Comparison of ENCODE assay signal across 2 cellular contexts in the genomic region with DNA sequence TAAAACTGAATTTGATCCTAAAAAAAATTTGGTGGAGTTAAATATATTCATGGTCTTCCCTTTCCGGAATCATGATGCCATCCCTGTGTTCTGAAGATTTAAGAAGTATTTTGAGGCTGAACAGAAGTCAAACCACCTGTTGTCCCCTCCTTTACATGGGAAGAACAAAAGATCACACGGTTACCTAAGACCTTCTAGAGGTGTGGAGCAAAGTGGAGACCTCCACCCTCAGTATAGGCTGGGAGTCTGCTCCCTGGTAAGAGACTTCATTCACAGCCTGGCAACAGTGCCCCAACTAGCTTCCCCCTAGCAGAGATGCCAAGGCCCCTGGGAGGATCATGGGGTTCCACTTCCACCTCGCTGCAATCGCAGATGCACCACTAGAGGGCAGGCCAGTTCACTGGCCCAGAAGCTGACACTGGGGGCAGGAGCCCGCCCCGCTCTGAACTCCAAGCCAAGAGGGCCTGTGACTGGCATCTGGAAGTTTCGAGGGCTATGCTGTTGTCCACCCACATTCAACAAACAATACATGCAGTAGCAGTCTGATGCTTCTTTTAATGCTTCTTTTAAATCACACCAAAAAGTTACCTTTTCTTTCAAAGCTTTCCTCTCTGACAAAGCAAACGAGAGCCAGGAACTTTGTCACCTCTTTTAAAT.
A peak's percentile ranks its signal among the peaks of the same experiment; 100 is the strongest.
TF ChIP-seq lines count a peak whose summit lies in the region.

No MANE protein-coding gene starts in this region.

TF ChIP-seq in GM23338, 12 proteins besides CTCF, POLR2A, EP300 and RAD21 (continues in another document):
- TF ChIP-seq, protein P1, sequence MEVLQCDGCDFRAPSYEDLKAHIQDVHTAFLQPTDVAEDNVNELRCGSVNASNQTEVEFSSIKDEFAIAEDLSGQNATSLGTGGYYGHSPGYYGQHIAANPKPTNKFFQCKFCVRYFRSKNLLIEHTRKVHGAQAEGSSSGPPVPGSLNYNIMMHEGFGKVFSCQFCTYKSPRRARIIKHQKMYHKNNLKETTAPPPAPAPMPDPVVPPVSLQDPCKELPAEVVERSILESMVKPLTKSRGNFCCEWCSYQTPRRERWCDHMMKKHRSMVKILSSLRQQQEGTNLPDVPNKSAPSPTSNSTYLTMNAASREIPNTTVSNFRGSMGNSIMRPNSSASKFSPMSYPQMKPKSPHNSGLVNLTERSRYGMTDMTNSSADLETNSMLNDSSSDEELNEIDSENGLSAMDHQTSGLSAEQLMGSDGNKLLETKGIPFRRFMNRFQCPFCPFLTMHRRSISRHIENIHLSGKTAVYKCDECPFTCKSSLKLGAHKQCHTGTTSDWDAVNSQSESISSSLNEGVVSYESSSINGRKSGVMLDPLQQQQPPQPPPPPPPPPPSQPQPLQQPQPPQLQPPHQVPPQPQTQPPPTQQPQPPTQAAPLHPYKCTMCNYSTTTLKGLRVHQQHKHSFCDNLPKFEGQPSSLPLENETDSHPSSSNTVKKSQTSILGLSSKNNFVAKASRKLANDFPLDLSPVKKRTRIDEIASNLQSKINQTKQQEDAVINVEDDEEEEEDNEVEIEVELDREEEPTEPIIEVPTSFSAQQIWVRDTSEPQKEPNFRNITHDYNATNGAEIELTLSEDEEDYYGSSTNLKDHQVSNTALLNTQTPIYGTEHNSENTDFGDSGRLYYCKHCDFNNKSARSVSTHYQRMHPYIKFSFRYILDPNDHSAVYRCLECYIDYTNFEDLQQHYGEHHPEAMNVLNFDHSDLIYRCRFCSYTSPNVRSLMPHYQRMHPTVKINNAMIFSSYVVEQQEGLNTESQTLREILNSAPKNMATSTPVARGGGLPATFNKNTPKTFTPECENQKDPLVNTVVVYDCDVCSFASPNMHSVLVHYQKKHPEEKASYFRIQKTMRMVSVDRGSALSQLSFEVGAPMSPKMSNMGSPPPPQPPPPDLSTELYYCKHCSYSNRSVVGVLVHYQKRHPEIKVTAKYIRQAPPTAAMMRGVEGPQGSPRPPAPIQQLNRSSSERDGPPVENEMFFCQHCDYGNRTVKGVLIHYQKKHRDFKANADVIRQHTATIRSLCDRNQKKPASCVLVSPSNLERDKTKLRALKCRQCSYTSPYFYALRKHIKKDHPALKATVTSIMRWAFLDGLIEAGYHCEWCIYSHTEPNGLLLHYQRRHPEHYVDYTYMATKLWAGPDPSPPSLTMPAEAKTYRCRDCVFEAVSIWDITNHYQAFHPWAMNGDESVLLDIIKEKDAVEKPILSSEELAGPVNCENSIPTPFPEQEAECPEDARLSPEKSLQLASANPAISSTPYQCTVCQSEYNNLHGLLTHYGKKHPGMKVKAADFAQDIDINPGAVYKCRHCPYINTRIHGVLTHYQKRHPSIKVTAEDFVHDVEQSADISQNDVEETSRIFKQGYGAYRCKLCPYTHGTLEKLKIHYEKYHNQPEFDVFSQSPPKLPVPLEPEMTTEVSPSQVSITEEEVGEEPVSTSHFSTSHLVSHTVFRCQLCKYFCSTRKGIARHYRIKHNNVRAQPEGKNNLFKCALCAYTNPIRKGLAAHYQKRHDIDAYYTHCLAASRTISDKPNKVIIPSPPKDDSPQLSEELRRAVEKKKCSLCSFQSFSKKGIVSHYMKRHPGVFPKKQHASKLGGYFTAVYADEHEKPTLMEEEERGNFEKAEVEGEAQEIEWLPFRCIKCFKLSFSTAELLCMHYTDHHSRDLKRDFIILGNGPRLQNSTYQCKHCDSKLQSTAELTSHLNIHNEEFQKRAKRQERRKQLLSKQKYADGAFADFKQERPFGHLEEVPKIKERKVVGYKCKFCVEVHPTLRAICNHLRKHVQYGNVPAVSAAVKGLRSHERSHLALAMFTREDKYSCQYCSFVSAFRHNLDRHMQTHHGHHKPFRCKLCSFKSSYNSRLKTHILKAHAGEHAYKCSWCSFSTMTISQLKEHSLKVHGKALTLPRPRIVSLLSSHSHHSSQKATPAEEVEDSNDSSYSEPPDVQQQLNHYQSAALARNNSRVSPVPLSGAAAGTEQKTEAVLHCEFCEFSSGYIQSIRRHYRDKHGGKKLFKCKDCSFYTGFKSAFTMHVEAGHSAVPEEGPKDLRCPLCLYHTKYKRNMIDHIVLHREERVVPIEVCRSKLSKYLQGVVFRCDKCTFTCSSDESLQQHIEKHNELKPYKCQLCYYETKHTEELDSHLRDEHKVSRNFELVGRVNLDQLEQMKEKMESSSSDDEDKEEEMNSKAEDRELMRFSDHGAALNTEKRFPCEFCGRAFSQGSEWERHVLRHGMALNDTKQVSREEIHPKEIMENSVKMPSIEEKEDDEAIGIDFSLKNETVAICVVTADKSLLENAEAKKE (CRISPR knock-in tag; IDR thresholded peaks at IDR 0.05) = no peak
- TF ChIP-seq NANOG (IDR thresholded peaks at IDR 0.05; ENCODE audit: borderline replicate concordance) (no peak), EZH2phosphoT487 (IDR thresholded peaks at IDR 0.05; ENCODE audit: unreplicated experiment) (no peak), EZH2 (IDR thresholded peaks at IDR 0.05; ENCODE audit: low read depth, unreplicated experiment) (no peak), CREB1 (CRISPR knock-in tag; IDR thresholded peaks at IDR 0.05; ENCODE audit: low read depth) (no peak), STAT1 (IDR thresholded peaks at IDR 0.05; ENCODE audit: unreplicated experiment) (no peak)
- TF ChIP-seq, protein P2, sequence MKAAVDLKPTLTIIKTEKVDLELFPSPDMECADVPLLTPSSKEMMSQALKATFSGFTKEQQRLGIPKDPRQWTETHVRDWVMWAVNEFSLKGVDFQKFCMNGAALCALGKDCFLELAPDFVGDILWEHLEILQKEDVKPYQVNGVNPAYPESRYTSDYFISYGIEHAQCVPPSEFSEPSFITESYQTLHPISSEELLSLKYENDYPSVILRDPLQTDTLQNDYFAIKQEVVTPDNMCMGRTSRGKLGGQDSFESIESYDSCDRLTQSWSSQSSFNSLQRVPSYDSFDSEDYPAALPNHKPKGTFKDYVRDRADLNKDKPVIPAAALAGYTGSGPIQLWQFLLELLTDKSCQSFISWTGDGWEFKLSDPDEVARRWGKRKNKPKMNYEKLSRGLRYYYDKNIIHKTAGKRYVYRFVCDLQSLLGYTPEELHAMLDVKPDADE (IDR thresholded peaks at IDR 0.05) = no peak
- TF ChIP-seq, protein P3, sequence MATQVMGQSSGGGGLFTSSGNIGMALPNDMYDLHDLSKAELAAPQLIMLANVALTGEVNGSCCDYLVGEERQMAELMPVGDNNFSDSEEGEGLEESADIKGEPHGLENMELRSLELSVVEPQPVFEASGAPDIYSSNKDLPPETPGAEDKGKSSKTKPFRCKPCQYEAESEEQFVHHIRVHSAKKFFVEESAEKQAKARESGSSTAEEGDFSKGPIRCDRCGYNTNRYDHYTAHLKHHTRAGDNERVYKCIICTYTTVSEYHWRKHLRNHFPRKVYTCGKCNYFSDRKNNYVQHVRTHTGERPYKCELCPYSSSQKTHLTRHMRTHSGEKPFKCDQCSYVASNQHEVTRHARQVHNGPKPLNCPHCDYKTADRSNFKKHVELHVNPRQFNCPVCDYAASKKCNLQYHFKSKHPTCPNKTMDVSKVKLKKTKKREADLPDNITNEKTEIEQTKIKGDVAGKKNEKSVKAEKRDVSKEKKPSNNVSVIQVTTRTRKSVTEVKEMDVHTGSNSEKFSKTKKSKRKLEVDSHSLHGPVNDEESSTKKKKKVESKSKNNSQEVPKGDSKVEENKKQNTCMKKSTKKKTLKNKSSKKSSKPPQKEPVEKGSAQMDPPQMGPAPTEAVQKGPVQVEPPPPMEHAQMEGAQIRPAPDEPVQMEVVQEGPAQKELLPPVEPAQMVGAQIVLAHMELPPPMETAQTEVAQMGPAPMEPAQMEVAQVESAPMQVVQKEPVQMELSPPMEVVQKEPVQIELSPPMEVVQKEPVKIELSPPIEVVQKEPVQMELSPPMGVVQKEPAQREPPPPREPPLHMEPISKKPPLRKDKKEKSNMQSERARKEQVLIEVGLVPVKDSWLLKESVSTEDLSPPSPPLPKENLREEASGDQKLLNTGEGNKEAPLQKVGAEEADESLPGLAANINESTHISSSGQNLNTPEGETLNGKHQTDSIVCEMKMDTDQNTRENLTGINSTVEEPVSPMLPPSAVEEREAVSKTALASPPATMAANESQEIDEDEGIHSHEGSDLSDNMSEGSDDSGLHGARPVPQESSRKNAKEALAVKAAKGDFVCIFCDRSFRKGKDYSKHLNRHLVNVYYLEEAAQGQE (IDR thresholded peaks at IDR 0.05; ENCODE audit: unreplicated experiment) = no peak

TF ChIP-seq in SK-N-SH, 30 proteins besides CTCF, POLR2A, EP300 and RAD21 (continued from another document):
- TF ChIP-seq, protein P4, sequence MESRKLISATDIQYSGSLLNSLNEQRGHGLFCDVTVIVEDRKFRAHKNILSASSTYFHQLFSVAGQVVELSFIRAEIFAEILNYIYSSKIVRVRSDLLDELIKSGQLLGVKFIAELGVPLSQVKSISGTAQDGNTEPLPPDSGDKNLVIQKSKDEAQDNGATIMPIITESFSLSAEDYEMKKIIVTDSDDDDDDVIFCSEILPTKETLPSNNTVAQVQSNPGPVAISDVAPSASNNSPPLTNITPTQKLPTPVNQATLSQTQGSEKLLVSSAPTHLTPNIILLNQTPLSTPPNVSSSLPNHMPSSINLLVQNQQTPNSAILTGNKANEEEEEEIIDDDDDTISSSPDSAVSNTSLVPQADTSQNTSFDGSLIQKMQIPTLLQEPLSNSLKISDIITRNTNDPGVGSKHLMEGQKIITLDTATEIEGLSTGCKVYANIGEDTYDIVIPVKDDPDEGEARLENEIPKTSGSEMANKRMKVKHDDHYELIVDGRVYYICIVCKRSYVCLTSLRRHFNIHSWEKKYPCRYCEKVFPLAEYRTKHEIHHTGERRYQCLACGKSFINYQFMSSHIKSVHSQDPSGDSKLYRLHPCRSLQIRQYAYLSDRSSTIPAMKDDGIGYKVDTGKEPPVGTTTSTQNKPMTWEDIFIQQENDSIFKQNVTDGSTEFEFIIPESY (IDR thresholded peaks at IDR 0.05; ENCODE audit: borderline replicate concordance, low read depth) = no peak
- TF ChIP-seq, protein P5, sequence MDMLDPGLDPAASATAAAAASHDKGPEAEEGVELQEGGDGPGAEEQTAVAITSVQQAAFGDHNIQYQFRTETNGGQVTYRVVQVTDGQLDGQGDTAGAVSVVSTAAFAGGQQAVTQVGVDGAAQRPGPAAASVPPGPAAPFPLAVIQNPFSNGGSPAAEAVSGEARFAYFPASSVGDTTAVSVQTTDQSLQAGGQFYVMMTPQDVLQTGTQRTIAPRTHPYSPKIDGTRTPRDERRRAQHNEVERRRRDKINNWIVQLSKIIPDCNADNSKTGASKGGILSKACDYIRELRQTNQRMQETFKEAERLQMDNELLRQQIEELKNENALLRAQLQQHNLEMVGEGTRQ (IDR thresholded peaks at IDR 0.05; ENCODE audit: borderline replicate concordance, low read depth, low read length) = no peak
- no peak for TF ChIP-seq EZH2phosphoT487 (IDR thresholded peaks at IDR 0.05; ENCODE audit: borderline replicate concordance, low read depth)
- TF ChIP-seq, protein P6, sequence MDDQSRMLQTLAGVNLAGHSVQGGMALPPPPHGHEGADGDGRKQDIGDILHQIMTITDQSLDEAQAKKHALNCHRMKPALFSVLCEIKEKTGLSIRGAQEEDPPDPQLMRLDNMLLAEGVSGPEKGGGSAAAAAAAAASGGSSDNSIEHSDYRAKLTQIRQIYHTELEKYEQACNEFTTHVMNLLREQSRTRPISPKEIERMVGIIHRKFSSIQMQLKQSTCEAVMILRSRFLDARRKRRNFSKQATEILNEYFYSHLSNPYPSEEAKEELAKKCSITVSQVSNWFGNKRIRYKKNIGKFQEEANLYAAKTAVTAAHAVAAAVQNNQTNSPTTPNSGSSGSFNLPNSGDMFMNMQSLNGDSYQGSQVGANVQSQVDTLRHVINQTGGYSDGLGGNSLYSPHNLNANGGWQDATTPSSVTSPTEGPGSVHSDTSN (IDR thresholded peaks at IDR 0.05) = no peak
- TF ChIP-seq FOXM1 (IDR thresholded peaks at IDR 0.05; ENCODE audit: low read depth) = no peak
- TF ChIP-seq NRF1 (IDR thresholded peaks at IDR 0.05; ENCODE audit: low read depth, low read length) = peak; percentile 5; the same call in 1 of the 2 replicates
- TF ChIP-seq JUND (IDR thresholded peaks at IDR 0.05) = no peak
- peak; percentile 73 for TF ChIP-seq SMC3 (IDR thresholded peaks at IDR 0.05; ENCODE audit: low read depth, low read length)
- TF ChIP-seq, protein P3 (IDR thresholded peaks at IDR 0.05; ENCODE audit: low read depth, low read length) = no peak
- TF ChIP-seq TEAD4 (IDR thresholded peaks at IDR 0.05; ENCODE audit: borderline replicate concordance, insufficient read depth) = no peak
- no peak for TF ChIP-seq MEF2A (IDR thresholded peaks at IDR 0.05; ENCODE audit: borderline replicate concordance, low read depth)
- TF ChIP-seq, protein P7, sequence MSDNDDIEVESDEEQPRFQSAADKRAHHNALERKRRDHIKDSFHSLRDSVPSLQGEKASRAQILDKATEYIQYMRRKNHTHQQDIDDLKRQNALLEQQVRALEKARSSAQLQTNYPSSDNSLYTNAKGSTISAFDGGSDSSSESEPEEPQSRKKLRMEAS (IDR thresholded peaks at IDR 0.05; ENCODE audit: low read depth) = no peak
- no peak for TF ChIP-seq GATA2 (CRISPR knock-in tag; IDR thresholded peaks at IDR 0.05)
- no peak for TF ChIP-seq RXRA (IDR thresholded peaks at IDR 0.05; ENCODE audit: borderline replicate concordance, low read depth)
- TF ChIP-seq GABPA (IDR thresholded peaks at IDR 0.05; ENCODE audit: low read depth) = no peak
- TF ChIP-seq YY1 (IDR thresholded peaks at IDR 0.05; ENCODE audit: low read depth) = no peak
- TF ChIP-seq ELF1 (IDR thresholded peaks at IDR 0.05) = no peak
- TF ChIP-seq RFX5 (IDR thresholded peaks at IDR 0.05; ENCODE audit: low read length) = peak; percentile 46; the same call in 1 of the 2 replicates
- peak; percentile 20 for TF ChIP-seq CHD2 (IDR thresholded peaks at IDR 0.05; ENCODE audit: low read length, partially characterized antibody)
